In genomic region chr5:134152173-134152832, GRCh38 we compare ENCODE assay signal across 7 cellular contexts. TPM values are rescaled to one million over a fixed set of nuclear protein-coding genes. Genes with fewer than 3 reads are reported as not detected.
A peak's percentile ranks its signal among the peaks of the same experiment; 100 is the strongest.
DNase-seq lines count a peak whose midpoint lies in the region; ATAC-seq and TF ChIP-seq lines count a peak whose summit lies in the region.
"Not testable (repeated sequence)": the region's sequence is repeated elsewhere in the genome, so short reads cannot be mapped to it uniquely, and the experiment has no call there.

No MANE protein-coding gene starts in this region.

- DNase-seq in CD8-positive, alpha-beta memory T cell = peak in 1 of 5 donors; percentile 26
- not testable (repeated sequence) for DNase-seq in activated CD4-positive, alpha-beta T cell treated with anti-CD3 and anti-CD28 coated beads, Interleukin-2, amount 10 ng/mL, durations not matched to agents 7 days and 5 days; endodermal cell; memory B cell (ENCODE audit: low spot score in 2 of 2); psoas muscle
- peak; percentile 16 for DNase-seq in activated naive CD4-positive, alpha-beta T cell treated with anti-CD3 and anti-CD28 coated beads, Interleukin-2, amount 10 ng/mL, durations not matched to agents 7 days and 5 days
- DNase-seq in amniotic epithelial cell (ENCODE audit: low read depth) = peak; percentile 51

- CTCF ChIA-PET in CD8-positive, alpha-beta memory T cell (lab: Charles Lee) = interaction anchor here (1.1 to 26.0 kb wide), 4 partner anchors 11 to 126 kb away, joined by 3 to 429 read pairs (median 4); no protein-coding TSS in a partner anchor
- CTCF ChIA-PET in activated CD4-positive, alpha-beta T cell treated with anti-CD3 and anti-CD28 coated beads, Interleukin-2, amount 10 ng/mL, durations not matched to agents 7 days and 5 days (lab: Charles Lee) = interaction anchor here (1.0 to 7.3 kb wide), 4 partner anchors 9 to 112 kb away, joined by 3 to 46 read pairs (median 9); no protein-coding TSS in a partner anchor
- CTCF ChIA-PET in activated naive CD4-positive, alpha-beta T cell treated with anti-CD3 and anti-CD28 coated beads, Interleukin-2, amount 10 ng/mL, durations not matched to agents 7 days and 5 days (lab: Charles Lee) = interaction anchor here (1.0 to 35.0 kb wide), 3 partner anchors 13 to 112 kb away, joined by 3 to 743 read pairs (median 3); no protein-coding TSS in a partner anchor

- not testable (repeated sequence) for H3K9me3 Mint-ChIP-seq in CD8-positive, alpha-beta memory T cell; activated CD4-positive, alpha-beta T cell treated with anti-CD3 and anti-CD28 coated beads, Interleukin-2, amount 10 ng/mL, durations not matched to agents 7 days and 5 days; activated naive CD4-positive, alpha-beta T cell treated with anti-CD3 and anti-CD28 coated beads, Interleukin-2, amount 10 ng/mL, durations not matched to agents 7 days and 5 days; endodermal cell; memory B cell

- TF ChIP-seq CTCF in endodermal cell (conservative IDR thresholded peaks at IDR 0.05); psoas muscle (IDR thresholded peaks at IDR 0.05): not testable (repeated sequence)

- not testable (repeated sequence) for H3K4me3 ChIP-seq in CD8-positive, alpha-beta memory T cell (ENCODE audit: low read length); endodermal cell (ENCODE audit: low read length); psoas muscle

- not testable (repeated sequence) for H3K27me3 ChIP-seq in CD8-positive, alpha-beta memory T cell (ENCODE audit: insufficient read depth, low read length, poor library complexity, severe bottlenecking); endodermal cell (ENCODE audit: control insufficient read depth, insufficient read depth, low read length, poor library complexity, severe bottlenecking); psoas muscle (ENCODE audit: insufficient read depth in 3 of 3, low read length in 2 of 3)

- POLR2A ChIA-PET in CD8-positive, alpha-beta memory T cell (lab: Charles Lee) = interaction anchor here (1.0 to 2.4 kb wide), 6 partner anchors 9 to 52 kb away, joined by 3 to 9 read pairs (median 4); partner anchors contain the start of gene SKP1
- POLR2A ChIA-PET in activated CD4-positive, alpha-beta T cell treated with anti-CD3 and anti-CD28 coated beads, Interleukin-2, amount 10 ng/mL, durations not matched to agents 7 days and 5 days (lab: Charles Lee) = interaction anchor here (0.6 kb wide), 1 partner anchor 117 kb away, joined by 3 read pairs; no protein-coding TSS in a partner anchor

- peak overlapping the region in 2 of 7 donors; percentile 6 to 41 for H3K4me3 Mint-ChIP-seq in CD8-positive, alpha-beta memory T cell
- H3K4me3 Mint-ChIP-seq in activated CD4-positive, alpha-beta T cell treated with anti-CD3 and anti-CD28 coated beads, Interleukin-2, amount 10 ng/mL, durations not matched to agents 7 days and 5 days; activated naive CD4-positive, alpha-beta T cell treated with anti-CD3 and anti-CD28 coated beads, Interleukin-2, amount 10 ng/mL, durations not matched to agents 7 days and 5 days; endodermal cell; memory B cell: not testable (repeated sequence)

- H3K4me1 ChIP-seq in CD8-positive, alpha-beta memory T cell (ENCODE audit: insufficient read depth, low read length) = peaks cover 52% of the 10 kb centered on the region
- H3K4me1 ChIP-seq in endodermal cell (ENCODE audit: control insufficient read depth, insufficient read depth, low read length) = not testable (repeated sequence)
- peaks cover 22% of the 10 kb centered on the region for H3K4me1 ChIP-seq in psoas muscle

- not testable (repeated sequence) for H3K9ac ChIP-seq in endodermal cell (ENCODE audit: extremely low read depth, low read length, poor library complexity, severe bottlenecking)

- peaks cover 0 to 82% (median 29%) of the 10 kb centered on the region in 3 donors for H3K36me3 Mint-ChIP-seq in CD8-positive, alpha-beta memory T cell
- peaks cover 59% of the 10 kb centered on the region for H3K36me3 Mint-ChIP-seq in activated CD4-positive, alpha-beta T cell treated with anti-CD3 and anti-CD28 coated beads, Interleukin-2, amount 10 ng/mL, durations not matched to agents 7 days and 5 days (ENCODE audit: low read depth)
- peaks cover 55% of the 10 kb centered on the region for H3K36me3 Mint-ChIP-seq in activated naive CD4-positive, alpha-beta T cell treated with anti-CD3 and anti-CD28 coated beads, Interleukin-2, amount 10 ng/mL, durations not matched to agents 7 days and 5 days
- peaks cover 71% of the 10 kb centered on the region for H3K36me3 Mint-ChIP-seq in endodermal cell (ENCODE audit: low read depth)
- H3K36me3 Mint-ChIP-seq in memory B cell = peaks cover 32% of the 10 kb centered on the region

- H3K27me3 Mint-ChIP-seq in CD8-positive, alpha-beta memory T cell; activated CD4-positive, alpha-beta T cell treated with anti-CD3 and anti-CD28 coated beads, Interleukin-2, amount 10 ng/mL, durations not matched to agents 7 days and 5 days; activated naive CD4-positive, alpha-beta T cell treated with anti-CD3 and anti-CD28 coated beads, Interleukin-2, amount 10 ng/mL, durations not matched to agents 7 days and 5 days; endodermal cell (ENCODE audit: insufficient read depth); memory B cell: not testable (repeated sequence)

- 94 to 96% methylated on average over 11 to 15 of the region's 15 CpGs for WGBS in endodermal cell (ENCODE audit: insufficient coverage in 1 of 2, insufficient read length in 1 of 2), 2 experiments
- WGBS in psoas muscle, 3 donors = 84 to 96% (median 89%) methylated on average over 15 of the region's 15 CpGs

- H3K36me3 ChIP-seq in CD8-positive, alpha-beta memory T cell (ENCODE audit: insufficient read depth, low read length) = peaks cover 45% of the 10 kb centered on the region
- H3K36me3 ChIP-seq in endodermal cell (ENCODE audit: control insufficient read depth, insufficient read depth, low read length) (peaks cover 88% of the 10 kb centered on the region), psoas muscle (ENCODE audit: insufficient read depth in 1 of 2, low read depth in 1 of 2) (peaks cover 10 to 97% of the 10 kb centered on the region in 2 donors)

- not testable (repeated sequence) for H3K9me3 ChIP-seq in CD8-positive, alpha-beta memory T cell (ENCODE audit: low read length); endodermal cell (ENCODE audit: control insufficient read depth, low read length); psoas muscle

- ATAC-seq in memory B cell (ENCODE audit: low read depth) = not testable (repeated sequence)
- ATAC-seq in psoas muscle = peak in 2 of 4 donors; percentile 29 to 59

- H3K4me1 Mint-ChIP-seq in CD8-positive, alpha-beta memory T cell = peaks cover 51 to 75% (median 69%) of the 10 kb centered on the region in 3 donors
- peaks cover 43% of the 10 kb centered on the region for H3K4me1 Mint-ChIP-seq in activated CD4-positive, alpha-beta T cell treated with anti-CD3 and anti-CD28 coated beads, Interleukin-2, amount 10 ng/mL, durations not matched to agents 7 days and 5 days
- peaks cover 32% of the 10 kb centered on the region for H3K4me1 Mint-ChIP-seq in activated naive CD4-positive, alpha-beta T cell treated with anti-CD3 and anti-CD28 coated beads, Interleukin-2, amount 10 ng/mL, durations not matched to agents 7 days and 5 days
- H3K4me1 Mint-ChIP-seq in endodermal cell = peaks cover 16% of the 10 kb centered on the region
- not testable (repeated sequence) for H3K4me1 Mint-ChIP-seq in memory B cell

- not testable (repeated sequence) for H3K27ac ChIP-seq in CD8-positive, alpha-beta memory T cell (ENCODE audit: low read depth, low read length); endodermal cell (ENCODE audit: low read depth, low read length)
- peak overlapping the region; percentile 37 for H3K27ac ChIP-seq in psoas muscle

- intact Hi-C loops in psoas muscle (cut with DNase I) = not testable (repeated sequence)

- H3K27ac Mint-ChIP-seq in CD8-positive, alpha-beta memory T cell = peak overlapping the region; percentile 64 to 97 (median 84)
- H3K27ac Mint-ChIP-seq in activated CD4-positive, alpha-beta T cell treated with anti-CD3 and anti-CD28 coated beads, Interleukin-2, amount 10 ng/mL, durations not matched to agents 7 days and 5 days = peak overlapping the region; percentile 33
- peak overlapping the region; percentile 61 for H3K27ac Mint-ChIP-seq in activated naive CD4-positive, alpha-beta T cell treated with anti-CD3 and anti-CD28 coated beads, Interleukin-2, amount 10 ng/mL, durations not matched to agents 7 days and 5 days
- H3K27ac Mint-ChIP-seq in endodermal cell = peak overlapping the region; percentile 55
- peak overlapping the region; percentile 70 for H3K27ac Mint-ChIP-seq in memory B cell

RNA-seq across cellular contexts. Expression of gene SKP1, which starts 24.4 kb away (rescaled TPM):
- 100 to 1,000 TPM; 264 to 280 TPM for total RNA-seq in CD8-positive, alpha-beta memory T cell
- 1,187 TPM for polyA plus RNA-seq in CD8-positive, alpha-beta memory T cell
- 100 to 1,000 TPM; 194 to 197 TPM for total RNA-seq in activated CD4-positive, alpha-beta T cell treated with anti-CD3 and anti-CD28 coated beads, Interleukin-2, amount 10 ng/mL, durations not matched to agents 7 days and 5 days
- 100 to 1,000 TPM; 357 to 427 TPM for total RNA-seq in endodermal cell
- polyA plus RNA-seq in endodermal cell (2013, experiment 1 of 2) = 626 TPM
- 605 TPM for polyA plus RNA-seq in endodermal cell (2013, experiment 2 of 2)
- 100 to 1,000 TPM; 341 to 485 (median 393) TPM for total RNA-seq in psoas muscle
- 1,000 to 10,000 TPM in 1 of 3 donors, 100 to 1,000 TPM in 2; 581 to 1,174 (median 638) TPM for polyA plus RNA-seq in psoas muscle

RNA-seq across cellular contexts. Expression of gene TCF7, which starts 37.8 kb away (rescaled TPM):
- total RNA-seq in CD8-positive, alpha-beta memory T cell = 10 to 100 TPM; 85.2 to 89.7 TPM
- polyA plus RNA-seq in CD8-positive, alpha-beta memory T cell = 344 TPM
- total RNA-seq in activated CD4-positive, alpha-beta T cell treated with anti-CD3 and anti-CD28 coated beads, Interleukin-2, amount 10 ng/mL, durations not matched to agents 7 days and 5 days = 100 to 1,000 TPM; 271 to 283 TPM
- total RNA-seq in endodermal cell (10 to 100 TPM; 14.9 to 19.4 TPM), psoas muscle (1 to 10 TPM in 2 of 4 donors, under 1 TPM in 2; 0.74 to 2.0 (median 1.0) TPM)
- polyA plus RNA-seq in endodermal cell (2013, experiment 1 of 2) = 9.0 TPM
- 8.9 TPM for polyA plus RNA-seq in endodermal cell (2013, experiment 2 of 2)
- 1 to 10 TPM in 2 of 3 donors, under 1 TPM in 1; 0.24 to 2.6 (median 1.0) TPM for polyA plus RNA-seq in psoas muscle

Comparison
In these comparisons a context has a peak if more than half of its experiments do, and no peak if none do; other contexts are left out.
1. H3K27ac Mint-ChIP-seq: peak in every context shown above with its lines; median percentile 84 in CD8-positive, alpha-beta memory T cell; 70 in memory B cell; 61 in activated naive CD4-positive, alpha-beta T cell treated with anti-CD3 and anti-CD28 coated beads, Interleukin-2, amount 10 ng/mL, durations not matched to agents 7 days and 5 days; 55 in endodermal cell; 33 in activated CD4-positive, alpha-beta T cell treated with anti-CD3 and anti-CD28 coated beads, Interleukin-2, amount 10 ng/mL, durations not matched to agents 7 days and 5 days.
2. RNA of gene TCF7, which starts 37.8 kb away (total RNA-seq): 271 to 283 TPM in activated CD4-positive, alpha-beta T cell treated with anti-CD3 and anti-CD28 coated beads, Interleukin-2, amount 10 ng/mL, durations not matched to agents 7 days and 5 days, 85.2 to 89.7 TPM in CD8-positive, alpha-beta memory T cell and 14.9 to 19.4 TPM in endodermal cell; 0.74 to 2.0 TPM in psoas muscle; every median in the first group is over 4 times any median in the second.